In the genomic region with DNA sequence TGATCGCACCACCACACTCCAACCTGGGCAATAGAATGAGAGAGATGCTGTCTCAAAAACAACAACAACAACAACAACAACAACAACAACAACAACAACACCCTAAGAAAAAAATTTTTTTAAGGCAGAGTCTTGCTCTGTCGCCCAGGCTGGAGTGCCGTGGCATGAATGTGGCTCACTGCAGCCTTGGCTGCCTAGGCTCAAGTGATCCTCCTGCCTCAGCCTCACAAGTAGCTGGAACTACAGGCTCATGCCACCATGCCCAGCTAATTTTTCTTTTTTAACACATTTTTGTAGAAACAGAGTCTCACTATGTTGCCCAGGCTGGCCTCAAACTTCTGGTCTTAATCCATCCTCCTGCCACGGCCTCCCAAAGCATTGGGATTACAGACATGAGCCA, we compare ENCODE assay signal across 33 cellular contexts. TPM values are rescaled to one million over a fixed set of nuclear protein-coding genes. Genes with fewer than 3 reads are reported as not detected.
DNase-seq lines count a peak whose midpoint lies in the region; ATAC-seq, FAIRE-seq and TF ChIP-seq lines count a peak whose summit lies in the region.
"Had no signal": no experiment of that assay in that cellular context is flagged by ENCODE, and none has a peak within 500 bp of the region (broad histone marks: within the 10 kb centered on the region; RNA-seq: fewer than 3 reads in every experiment).

No MANE protein-coding gene starts in this region.

- in situ Hi-C loops in HepG2 (cut with HindIII; ENCODE audit: extremely low pct_ligation_motif_present, low pct_unique_long_range_greater_than_20kb) = no loop called here

- no peak for TF ChIP-seq RAD21 in HepG2 (CRISPR knock-in tag; IDR thresholded peaks at IDR 0.05)

- H3K9me3 Mint-ChIP-seq in activated CD4-positive, alpha-beta memory T cell treated with anti-CD3 and anti-CD28 coated beads for 36 hours = no peaks in the 10 kb centered on the region
- H3K9me3 Mint-ChIP-seq: CD14-positive monocyte; CD4-positive, alpha-beta T cell; CD4-positive, CD25-positive, alpha-beta regulatory T cell; CD8-positive, alpha-beta memory T cell; CD8-positive, alpha-beta T cell had no signal

- H3K79me2 ChIP-seq in HepG2 (ENCODE audit: insufficient read depth, low read length) = peaks cover 6% of the 10 kb centered on the region

- H3K4me1 ChIP-seq in HepG2 (ENCODE audit: insufficient read depth, low read length) (peaks cover 100% of the 10 kb centered on the region), right lobe of liver (peaks cover 0 to 8% (median 0%) of the 10 kb centered on the region in 4 donors), HEK293 (ENCODE audit: control insufficient read depth, insufficient read depth, low read length) (no peaks in the 10 kb centered on the region)
- H3K4me1 ChIP-seq: A549; BE2C; BLaER1; BLaER1 treated with 17β-estradiol and CSF1 and Interleukin-3, amounts not matched to agents 10 nM and 100 nM had no signal

- TF ChIP-seq CTCF in HepG2 (CRISPR knock-in tag; IDR thresholded peaks at IDR 0.05) = no peak
- no peak for TF ChIP-seq CTCF in right lobe of liver (IDR thresholded peaks at IDR 0.05)
- TF ChIP-seq CTCF in HEK293 (tag by site-specific recombination; IDR thresholded peaks at IDR 0.05) = no peak

- H3K4me3 Mint-ChIP-seq in activated CD4-positive, alpha-beta memory T cell treated with anti-CD3 and anti-CD28 coated beads for 36 hours = no peak overlapping the region
- H3K4me3 Mint-ChIP-seq: B cell; CD14-positive monocyte; CD4-positive, alpha-beta memory T cell; CD4-positive, alpha-beta T cell; CD4-positive, CD25-positive, alpha-beta regulatory T cell; CD8-positive, alpha-beta memory T cell; CD8-positive, alpha-beta T cell had no signal

- no peaks in the 10 kb centered on the region for H4K20me1 ChIP-seq in HepG2 (ENCODE audit: insufficient read depth, low read length)
- H4K20me1 ChIP-seq: BLaER1 had no signal

- H3K36me3 ChIP-seq in HepG2 (replicated peaks in 1 of 2; ENCODE audit: control insufficient read depth in 1 of 2, insufficient read depth in 2 of 2, low read length in 2 of 2) (peaks cover 31 to 63% of the 10 kb centered on the region in 2 experiments), right lobe of liver (peaks cover 0 to 33% (median 15%) of the 10 kb centered on the region in 4 donors), HEK293 (ENCODE audit: control insufficient read depth in 2 of 2, insufficient read depth in 1 of 2, low read length in 2 of 2) (peaks cover 71 to 93% of the 10 kb centered on the region in 2 experiments)

- H3K36me3 Mint-ChIP-seq in activated CD4-positive, alpha-beta memory T cell treated with anti-CD3 and anti-CD28 coated beads for 36 hours = peaks cover 53% of the 10 kb centered on the region

- no peaks in the 10 kb centered on the region for H3K27me3 Mint-ChIP-seq in activated CD4-positive, alpha-beta memory T cell treated with anti-CD3 and anti-CD28 coated beads for 36 hours
- H3K27me3 Mint-ChIP-seq: B cell; CD4-positive, alpha-beta memory T cell; CD4-positive, alpha-beta T cell; CD4-positive, CD25-positive, alpha-beta regulatory T cell; CD8-positive, alpha-beta memory T cell had no signal

- H3K27ac Mint-ChIP-seq in activated CD4-positive, alpha-beta memory T cell treated with anti-CD3 and anti-CD28 coated beads for 36 hours = no peak overlapping the region
- H3K27ac Mint-ChIP-seq: B cell; CD14-positive monocyte; CD4-positive, alpha-beta memory T cell; CD4-positive, alpha-beta T cell; CD4-positive, CD25-positive, alpha-beta regulatory T cell; CD8-positive, alpha-beta memory T cell; CD8-positive, alpha-beta T cell had no signal

- intact Hi-C loops in HepG2 (cut with micrococcal nuclease; ENCODE audit: unreplicated experiment) = no loop called here
- intact Hi-C loops in right lobe of liver (cut with DNase I) = no loop called here
- intact Hi-C loops in activated CD4-positive, alpha-beta memory T cell treated with anti-CD3 and anti-CD28 coated beads for 36 hours (cut with micrococcal nuclease) = no loop called here

- no peak for ATAC-seq in HepG2
- no peak for ATAC-seq in right lobe of liver
- ATAC-seq: A549; CD8-positive, alpha-beta T cell had no signal

- no peak overlapping the region for H3K27ac ChIP-seq in HepG2 (ENCODE audit: extremely low read length, insufficient read depth, low read length)
- no peak overlapping the region for H3K27ac ChIP-seq in right lobe of liver
- no peak overlapping the region for H3K27ac ChIP-seq in HEK293 (ENCODE audit: extremely low read depth, low read depth, low read length)
- H3K27ac ChIP-seq: 22Rv1; A549; BLaER1; BLaER1 treated with 17β-estradiol and CSF1 and Interleukin-3, amounts not matched to agents 10 nM and 100 nM; C4-2B had no signal

- TF ChIP-seq POLR2A in HepG2 (IDR thresholded peaks at IDR 0.05; ENCODE audit: insufficient read depth in 1 of 2, low read depth in 2 of 2, low read length in 2 of 2) = no peak
- no peak for TF ChIP-seq POLR2A in right lobe of liver (IDR thresholded peaks at IDR 0.05)

- no peaks in the 10 kb centered on the region for H3K9me3 ChIP-seq in HepG2 (ENCODE audit: low read length)
- no peaks in the 10 kb centered on the region for H3K9me3 ChIP-seq in right lobe of liver
- H3K9me3 ChIP-seq in HEK293 (ENCODE audit: control insufficient read depth, insufficient read depth, low read depth, low read length) = no peaks in the 10 kb centered on the region
- H3K9me3 ChIP-seq: A549; BE2C; BLaER1; BLaER1 treated with 17β-estradiol and CSF1 and Interleukin-3, amounts not matched to agents 10 nM and 100 nM; Caco-2 had no signal

- TF ChIP-seq EP300 in HepG2 (IDR thresholded peaks at IDR 0.05; ENCODE audit: low read depth in 2 of 2, low read length in 2 of 2) = no peak
- no peak for TF ChIP-seq EP300 in HepG2 (CRISPR knock-in tag; IDR thresholded peaks at IDR 0.05; ENCODE audit: borderline replicate concordance)

- CTCF ChIA-PET in HepG2 (lab: Yijun Ruan, JAX; ENCODE audit: low intra/inter-chr PET ratio, low total read pairs) (no interaction called here), HEK293 (lab: Yijun Ruan, JAX) (no interaction called here)
- CTCF ChIA-PET in activated CD4-positive, alpha-beta memory T cell treated with anti-CD3 and anti-CD28 coated beads for 36 hours (lab: Charles Lee) = no interaction called here

- H3K27me3 ChIP-seq in HepG2 (ENCODE audit: control insufficient read depth in 1 of 2, insufficient read depth in 2 of 2, low read length in 2 of 2) (no peaks in the 10 kb centered on the region), right lobe of liver (no peaks in the 10 kb centered on the region)
- H3K27me3 ChIP-seq: BE2C; BLaER1; BLaER1 treated with 17β-estradiol and CSF1 and Interleukin-3, amounts not matched to agents 10 nM and 100 nM had no signal

- no TSS peak for BruUV-seq in HepG2 (replicated peaks; lab: Mats Ljungman, UMichigan)

- H3K9ac ChIP-seq in HepG2 (ENCODE audit: insufficient read depth, low read depth, low read length) = no peak overlapping the region
- H3K9ac ChIP-seq: BLaER1; BLaER1 treated with 17β-estradiol and CSF1 and Interleukin-3, amounts not matched to agents 10 nM and 100 nM had no signal

- H3K4me1 Mint-ChIP-seq in activated CD4-positive, alpha-beta memory T cell treated with anti-CD3 and anti-CD28 coated beads for 36 hours (ENCODE audit: low read depth) = no peaks in the 10 kb centered on the region
- H3K4me1 Mint-ChIP-seq: B cell; CD14-positive monocyte; CD8-positive, alpha-beta memory T cell had no signal

- WGBS in HepG2 (ENCODE audit: low lambda C conversion rate) = 100% methylated on average over 4 of the region's 4 CpGs
- 100% methylated on average over 3 of the region's 4 CpGs for WGBS in right lobe of liver (ENCODE audit: insufficient coverage, low coverage, low lambda C conversion rate, missing lambda C conversion rate)

- POLR2A ChIA-PET in HepG2 (lab: Yijun Ruan, JAX) = no interaction called here
- POLR2A ChIA-PET in HEK293 (lab: Yijun Ruan, JAX) = no interaction called here
- POLR2A ChIA-PET in activated CD4-positive, alpha-beta memory T cell treated with anti-CD3 and anti-CD28 coated beads for 36 hours (lab: Charles Lee) = no interaction called here

- DNase-seq in HepG2 (ENCODE audit: low spot score) = no peak
- no peak for DNase-seq in right lobe of liver
- no peak for DNase-seq in activated CD4-positive, alpha-beta memory T cell treated with anti-CD3 and anti-CD28 coated beads for 36 hours
- DNase-seq: 8988T; ACHN; AML-193; BE2C; C1 segment of cervical spinal cord; Caco-2; Calu3; CD4-positive, alpha-beta memory T cell; CD4-positive, alpha-beta T cell; CD4-positive, CD25-positive, alpha-beta regulatory T cell; CD8-positive, alpha-beta memory T cell; CD8-positive, alpha-beta T cell; COR-L47; DMS 273 treated with DMSO at 0.1 percent for 48 hours; DMS153; DMS53; DMS79; DMS79 treated with DMSO at 0.1 percent for 48 hours; DND-41; EL had no signal

- no peak overlapping the region for H3K4me3 ChIP-seq in HepG2 (replicated peaks in 1 of 3; ENCODE audit: insufficient read depth in 1 of 3, low read depth in 2 of 3, low read length in 3 of 3)
- H3K4me3 ChIP-seq in right lobe of liver = no peak overlapping the region
- no peak overlapping the region for H3K4me3 ChIP-seq in HEK293 (ENCODE audit: low read depth, low read length)
- H3K4me3 ChIP-seq: A549; BLaER1; BLaER1 treated with 17β-estradiol and CSF1 and Interleukin-3, amounts not matched to agents 10 nM and 100 nM had no signal

- no peak for FAIRE-seq in HepG2 (lab: Jason Lieb, UNC)
- FAIRE-seq: A204.1, A549, D721Med had no signal

- no peak overlapping the region for H3K4me2 ChIP-seq in HepG2 (ENCODE audit: low read depth, low read length)
- H3K4me2 ChIP-seq: A549; BLaER1; BLaER1 treated with 17β-estradiol and CSF1 and Interleukin-3, amounts not matched to agents 10 nM and 100 nM had no signal

- H2AFZ ChIP-seq in HepG2 (ENCODE audit: low read length) = no peak overlapping the region

RNA-seq across cellular contexts. Expression of a gene that starts 18.6 kb away (rescaled TPM):
- total RNA-seq in HepG2 (2016; rRNA removed; fragmentation: Illumina TruSeq; extraction: Trizol) = 98.4 and 263 TPM in 2 replicates
- 20.5 and 24.5 TPM in 2 replicates for total RNA-seq in HepG2 (2016; cell fraction: cytosol; rRNA removed; fragmentation: Illumina TruSeq; extraction: Trizol; ENCODE audit: low read depth)
- 83.4 and 264 TPM in 2 replicates for total RNA-seq in HepG2 (2016; cell fraction: insoluble cytoplasmic fraction; rRNA removed; fragmentation: Illumina TruSeq; extraction: Trizol)
- 60.1 and 67.9 TPM in 2 replicates for total RNA-seq in HepG2 (2016; cell fraction: membrane; rRNA removed; fragmentation: Illumina TruSeq; extraction: Trizol)
- 196 and 225 TPM in 2 replicates for total RNA-seq in HepG2 (2016; cell fraction: nucleus; rRNA removed; fragmentation: Illumina TruSeq; extraction: Trizol)
- polyA plus RNA-seq in HepG2 (2011; rRNA removed) = 123 and 180 TPM in 2 replicates
- polyA plus RNA-seq in HepG2 (2011; cell fraction: cytosol; rRNA removed) = 120 and 133 TPM in 2 replicates
- 113 and 161 TPM in 2 replicates for polyA plus RNA-seq in HepG2 (2011; cell fraction: nucleus; rRNA removed)
- 117 and 149 TPM in 2 replicates for polyA plus RNA-seq in HepG2 (2012)
- polyA plus RNA-seq in HepG2 (2016; cell fraction: cytosol; fragmentation: Illumina TruSeq; extraction: Trizol; ENCODE audit: low read depth) = 15.9 and 16.2 TPM in 2 replicates
- 74.3 and 86.8 TPM in 2 replicates for polyA plus RNA-seq in HepG2 (2016; cell fraction: insoluble cytoplasmic fraction; fragmentation: Illumina TruSeq; extraction: Trizol; ENCODE audit: low read depth)
- polyA plus RNA-seq in HepG2 (2016; cell fraction: membrane; fragmentation: Illumina TruSeq; extraction: Trizol; ENCODE audit: low read depth) = 36.1 and 41.4 TPM in 2 replicates
- polyA plus RNA-seq in HepG2 (2016; cell fraction: nucleus; fragmentation: Illumina TruSeq; extraction: Trizol; ENCODE audit: insufficient read depth, low read depth) = 186 and 203 TPM in 2 replicates
- polyA minus RNA-seq in HepG2 (2011; rRNA and poly(A)+ RNA removed; ENCODE audit: low replicate concordance) = 217 and 608 TPM in 2 replicates
- 136 and 168 TPM in 2 replicates for polyA minus RNA-seq in HepG2 (2011; cell fraction: cytosol; rRNA and poly(A)+ RNA removed)
- 114 and 141 TPM in 2 replicates for polyA minus RNA-seq in HepG2 (2011; cell fraction: nucleus; rRNA and poly(A)+ RNA removed)
- total RNA-seq in right lobe of liver = 10 to 100 TPM; 28.4 to 41.2 (median 34.4) TPM
- 10 to 100 TPM; 68.6 to 69.5 TPM for total RNA-seq in activated CD4-positive, alpha-beta memory T cell treated with anti-CD3 and anti-CD28 coated beads for 36 hours

RNA-seq across cellular contexts. Expression of a gene that starts 55.8 kb away (rescaled TPM):
- total RNA-seq in HepG2 (2016; rRNA removed; fragmentation: Illumina TruSeq; extraction: Trizol) = 42.2 and 60.0 TPM in 2 replicates
- total RNA-seq in HepG2 (2016; cell fraction: cytosol; rRNA removed; fragmentation: Illumina TruSeq; extraction: Trizol; ENCODE audit: low read depth) = 7.7 and 8.3 TPM in 2 replicates
- total RNA-seq in HepG2 (2016; cell fraction: insoluble cytoplasmic fraction; rRNA removed; fragmentation: Illumina TruSeq; extraction: Trizol) = 40.2 and 59.3 TPM in 2 replicates
- total RNA-seq in HepG2 (2016; cell fraction: membrane; rRNA removed; fragmentation: Illumina TruSeq; extraction: Trizol) = 22.9 and 26.8 TPM in 2 replicates
- total RNA-seq in HepG2 (2016; cell fraction: nucleus; rRNA removed; fragmentation: Illumina TruSeq; extraction: Trizol) = 56.0 and 68.7 TPM in 2 replicates
- 39.3 and 53.3 TPM in 2 replicates for polyA plus RNA-seq in HepG2 (2011; rRNA removed)
- polyA plus RNA-seq in HepG2 (2011; cell fraction: cytosol; rRNA removed) = 37.4 and 40.2 TPM in 2 replicates
- polyA plus RNA-seq in HepG2 (2011; cell fraction: nucleus; rRNA removed) = 23.9 and 27.6 TPM in 2 replicates
- polyA plus RNA-seq in HepG2 (2012) = 27.8 and 33.4 TPM in 2 replicates
- polyA plus RNA-seq in HepG2 (2016; cell fraction: cytosol; fragmentation: Illumina TruSeq; extraction: Trizol; ENCODE audit: low read depth) = 7.2 and 7.5 TPM in 2 replicates
- 36.4 and 37.1 TPM in 2 replicates for polyA plus RNA-seq in HepG2 (2016; cell fraction: insoluble cytoplasmic fraction; fragmentation: Illumina TruSeq; extraction: Trizol; ENCODE audit: low read depth)
- polyA plus RNA-seq in HepG2 (2016; cell fraction: membrane; fragmentation: Illumina TruSeq; extraction: Trizol; ENCODE audit: low read depth) = 15.5 and 17.6 TPM in 2 replicates
- 65.4 and 68.8 TPM in 2 replicates for polyA plus RNA-seq in HepG2 (2016; cell fraction: nucleus; fragmentation: Illumina TruSeq; extraction: Trizol; ENCODE audit: insufficient read depth, low read depth)
- polyA minus RNA-seq in HepG2 (2011; rRNA and poly(A)+ RNA removed; ENCODE audit: low replicate concordance) = 68.6 and 112 TPM in 2 replicates
- polyA minus RNA-seq in HepG2 (2011; cell fraction: cytosol; rRNA and poly(A)+ RNA removed) = 36.2 and 43.2 TPM in 2 replicates
- 32.1 and 37.8 TPM in 2 replicates for polyA minus RNA-seq in HepG2 (2011; cell fraction: nucleus; rRNA and poly(A)+ RNA removed)
- 10 to 100 TPM; 15.5 to 24.3 (median 19.1) TPM for total RNA-seq in right lobe of liver
- total RNA-seq in activated CD4-positive, alpha-beta memory T cell treated with anti-CD3 and anti-CD28 coated beads for 36 hours = 10 to 100 TPM; 22.9 to 26.3 TPM
